ENCODE assay signal across 9 cellular contexts in genomic region chr5:7850241-7850532, GRCh38. TPM values are rescaled to one million over a fixed set of nuclear protein-coding genes. Genes with fewer than 3 reads are reported as not detected.
DNase-seq lines count a peak whose midpoint lies in the region; ATAC-seq and TF ChIP-seq lines count a peak whose summit lies in the region.
"Had no signal": no experiment of that assay in that cellular context is flagged by ENCODE, and none has a peak within 500 bp of the region (broad histone marks: within the 10 kb centered on the region; RNA-seq: fewer than 3 reads in every experiment).

No MANE protein-coding gene starts in this region.

- H3K36me3 ChIP-seq in naive thymus-derived CD4-positive, alpha-beta T cell (ENCODE audit: control insufficient read depth in 2 of 3, insufficient read depth in 3 of 3, low read length in 3 of 3), result no peaks in the 10 kb centered on the region
- no peaks in the 10 kb centered on the region for H3K36me3 ChIP-seq in aorta (ENCODE audit: control insufficient read depth in 1 of 2, insufficient read depth in 2 of 2, low read length in 1 of 2)

- H3K27me3 ChIP-seq in naive thymus-derived CD4-positive, alpha-beta T cell (ENCODE audit: control insufficient read depth in 2 of 2, insufficient read depth in 2 of 2, low read length in 2 of 2), result peaks cover 0 to 14% of the 10 kb centered on the region in 2 donors
- no peaks in the 10 kb centered on the region for H3K27me3 ChIP-seq in aorta (ENCODE audit: control insufficient read depth in 1 of 2, insufficient read depth in 2 of 2, low read length in 1 of 2)

- DNase-seq in Right ventricle myocardium superior (no peak), cardiac septum (ENCODE audit: low spot score) (no peak), endothelial cell (ENCODE audit: low spot score) (no peak), aorta (peak in 1 of 2 donors; percentile 49), GM10248 (ENCODE audit: extremely low spot score) (no peak), NCI-H2081 treated with DMSO at 0.1 percent for 48 hours (lab: John Stamatoyannopoulos, UW) (no peak)
- DNase-seq in naive thymus-derived CD4-positive, alpha-beta T cell, result peak in 1 of 9 donors; percentile 16

- H3K9me3 ChIP-seq in naive thymus-derived CD4-positive, alpha-beta T cell (ENCODE audit: control insufficient read depth in 2 of 3, low read length in 3 of 3), result no peaks in the 10 kb centered on the region
- H3K9me3 ChIP-seq in aorta (ENCODE audit: control insufficient read depth, low read length), result no peaks in the 10 kb centered on the region

- TF ChIP-seq CTCF in endothelial cell (IDR thresholded peaks at IDR 0.05; ENCODE audit: unreplicated experiment), result no peak
- TF ChIP-seq CTCF in GM10248 (IDR thresholded peaks at IDR 0.05; ENCODE audit: control extremely low read depth, extremely low read depth, low read depth, missing control alignments), result no peak

- peaks cover 18% of the 10 kb centered on the region for H3K27me3 Mint-ChIP-seq in endothelial cell (ENCODE audit: unreplicated experiment)
- H3K27me3 Mint-ChIP-seq in naive thymus-derived CD4-positive, alpha-beta T cell, result peaks cover 15 to 52% (median 22%) of the 10 kb centered on the region in 5 donors

- no peaks in the 10 kb centered on the region for H3K9me3 Mint-ChIP-seq in endothelial cell (ENCODE audit: unreplicated experiment)
- H3K9me3 Mint-ChIP-seq in naive thymus-derived CD4-positive, alpha-beta T cell, result peaks cover 0 to 4% (median 0%) of the 10 kb centered on the region in 11 donors

- H3K4me3 Mint-ChIP-seq in endothelial cell (ENCODE audit: unreplicated experiment), result peak overlapping the region; percentile 85
- peak overlapping the region; percentile 77 to 88 (median 83) for H3K4me3 Mint-ChIP-seq in naive thymus-derived CD4-positive, alpha-beta T cell

- H3K27ac Mint-ChIP-seq in endothelial cell (ENCODE audit: unreplicated experiment), result no peak overlapping the region
- H3K27ac Mint-ChIP-seq in naive thymus-derived CD4-positive, alpha-beta T cell, result peak overlapping the region in 1 of 9 donors; percentile 84

- no peak overlapping the region for H3K27ac ChIP-seq in naive thymus-derived CD4-positive, alpha-beta T cell (ENCODE audit: low read depth, low read length)
- no peak overlapping the region for H3K27ac ChIP-seq in aorta (ENCODE audit: low read depth in 1 of 2, low read length in 2 of 2)

- CTCF ChIA-PET in naive thymus-derived CD4-positive, alpha-beta T cell (lab: Charles Lee), result no interaction called here
- CTCF ChIA-PET in GM10248 (lab: Yijun Ruan, JAX), result interaction anchor here (0.5 to 1.3 kb wide), 2 partner anchors 10 to 33 kb away, joined by 3 to 4 read pairs; no protein-coding TSS in a partner anchor

- 0% methylated on average over 8 to 15 of the region's 15 CpGs for WGBS in aorta, 2 donors

- intact Hi-C loops in Right ventricle myocardium superior (cut with DNase I), result no loop called here
- intact Hi-C loops in cardiac septum (cut with DNase I), result no loop called here
- intact Hi-C loops in naive thymus-derived CD4-positive, alpha-beta T cell (cut with micrococcal nuclease), result no loop called here
- intact Hi-C loops in aorta (cut with DNase I), result no loop called here

- ATAC-seq in Right ventricle myocardium superior (ENCODE audit: poor library complexity) (peak; percentile 24), aorta (ENCODE audit: low FRiP score) (peak; percentile 24), GM19467 (IDR thresholded peaks at IDR 0.05; ENCODE audit: unreplicated experiment) (no peak)
- peak; percentile 45 for ATAC-seq in naive thymus-derived CD4-positive, alpha-beta T cell

- H3K4me1 Mint-ChIP-seq in endothelial cell (ENCODE audit: unreplicated experiment), result no peaks in the 10 kb centered on the region
- H3K4me1 Mint-ChIP-seq in naive thymus-derived CD4-positive, alpha-beta T cell, result peaks cover 19 to 29% (median 22%) of the 10 kb centered on the region in 7 donors

- H3K4me3 ChIP-seq in naive thymus-derived CD4-positive, alpha-beta T cell (ENCODE audit: low read length), result peak overlapping the region; percentile 42
- peak overlapping the region; percentile 0 to 65 for H3K4me3 ChIP-seq in aorta (ENCODE audit: low read length in 2 of 2)

- H3K4me1 ChIP-seq in naive thymus-derived CD4-positive, alpha-beta T cell (ENCODE audit: control insufficient read depth in 2 of 2, insufficient read depth in 2 of 2, low read length in 2 of 2), result peaks cover 0 to 6% of the 10 kb centered on the region in 2 donors
- H3K4me1 ChIP-seq in aorta (ENCODE audit: control insufficient read depth in 1 of 2, insufficient read depth in 2 of 2, low read length in 2 of 2), result peaks cover 0 to 3% of the 10 kb centered on the region in 2 donors

- H3K36me3 Mint-ChIP-seq in endothelial cell (ENCODE audit: low read depth, unreplicated experiment), result no peaks in the 10 kb centered on the region
- peaks cover 0 to 7% (median 0%) of the 10 kb centered on the region in 5 donors for H3K36me3 Mint-ChIP-seq in naive thymus-derived CD4-positive, alpha-beta T cell

- POLR2A ChIA-PET in naive thymus-derived CD4-positive, alpha-beta T cell (lab: Charles Lee), result no interaction called here
- POLR2A ChIA-PET in GM10248 (lab: Yijun Ruan, JAX), result no interaction called here

RNA-seq across cellular contexts. Expression of gene CFAP90, which starts 0.7 kb away (rescaled TPM):
- total RNA-seq in Right ventricle myocardium superior (not detected), cardiac septum (not detected), endothelial cell (ENCODE audit: unreplicated experiment) (not detected), aorta (under 1 TPM in 1 of 2 donors, not detected in 1; 0.39 TPM)
- not detected for total RNA-seq in naive thymus-derived CD4-positive, alpha-beta T cell
- polyA plus RNA-seq in naive thymus-derived CD4-positive, alpha-beta T cell, result under 1 TPM in 1 of 2 donors, not detected in 1; 0.07 TPM
- polyA plus RNA-seq in aorta, result under 1 TPM; 0.18 to 0.50 TPM
- total RNA-seq: pulmonary artery endothelial cell had no signal

RNA-seq across cellular contexts. Expression of gene FASTKD3, which starts 18.6 kb away (rescaled TPM):
- total RNA-seq in Right ventricle myocardium superior (4.7 TPM), cardiac septum (4.7 TPM), endothelial cell (ENCODE audit: unreplicated experiment) (9.1 TPM), aorta (1 to 10 TPM; 6.1 to 9.5 TPM)
- total RNA-seq in naive thymus-derived CD4-positive, alpha-beta T cell, result 10 to 100 TPM in 2 of 5 experiments, 1 to 10 TPM in 3; 4.2 to 15.3 (median 10.0) TPM
- 10 to 100 TPM; 10.0 to 11.3 TPM for polyA plus RNA-seq in naive thymus-derived CD4-positive, alpha-beta T cell
- polyA plus RNA-seq in aorta, result 10 to 100 TPM; 11.8 to 17.9 TPM

RNA-seq across cellular contexts. Expression of gene MTRR, which starts 18.8 kb away (rescaled TPM):
- total RNA-seq in Right ventricle myocardium superior (28.2 TPM), cardiac septum (37.2 TPM), endothelial cell (ENCODE audit: unreplicated experiment) (28.4 TPM), aorta (10 to 100 TPM; 38.9 to 45.5 TPM)
- total RNA-seq in naive thymus-derived CD4-positive, alpha-beta T cell, result 10 to 100 TPM; 65.7 to 83.2 (median 70.2) TPM
- 10 to 100 TPM; 35.5 to 36.0 TPM for polyA plus RNA-seq in naive thymus-derived CD4-positive, alpha-beta T cell
- 10 to 100 TPM; 16.2 to 19.9 TPM for polyA plus RNA-seq in aorta
